ENCODE assay signal across 1 cellular context in the genomic region with DNA sequence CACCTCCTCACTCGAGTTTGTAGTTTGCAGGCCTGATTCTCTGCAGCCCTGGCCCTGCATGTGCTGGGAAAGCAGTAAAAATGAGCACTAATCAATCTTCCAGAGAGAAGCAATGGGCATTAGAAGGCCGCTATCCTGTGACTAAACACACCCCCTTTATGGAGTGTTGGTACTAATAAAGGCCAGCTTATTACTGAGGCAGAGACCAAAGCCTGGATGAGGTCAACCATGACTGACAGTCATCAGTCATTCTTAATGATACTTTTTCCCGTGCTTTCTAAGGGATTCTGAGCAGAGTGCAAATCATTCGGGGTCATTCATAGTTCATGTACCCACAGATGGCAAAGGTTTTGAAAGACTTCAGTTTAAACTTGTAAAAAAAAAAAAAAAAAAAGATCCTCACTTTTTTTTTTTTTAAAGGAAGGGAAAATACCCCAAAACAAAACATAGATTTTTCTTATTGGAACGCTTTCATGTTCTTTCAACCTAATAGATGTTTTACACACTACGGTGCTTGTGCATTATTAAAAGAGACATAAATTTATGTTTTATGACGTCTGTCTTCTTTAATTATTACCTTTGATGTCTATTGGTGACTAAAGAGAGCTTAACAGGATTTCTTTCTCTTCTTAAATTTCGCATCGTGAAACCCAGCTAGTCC.
TF ChIP-seq lines count a peak whose summit lies in the region.

No MANE protein-coding gene starts in this region.

TF ChIP-seq in HEK293, 187 proteins besides CTCF, POLR2A, EP300 and RAD21 (continued from another document):
- TF ChIP-seq KLF9 (tag by site-specific recombination; IDR thresholded peaks at IDR 0.05; ENCODE audit: low read depth) (peak; percentile 54; the same call in 1 of the 2 replicates), ZNF624 (tag by site-specific recombination; IDR thresholded peaks at IDR 0.05) (no peak)
